ENCODE assay signal across 25 cellular contexts in genomic region chr11:74837191-74837590, GRCh38.
"Had no signal": no experiment of that assay in that cellular context is flagged by ENCODE, and none has a peak within 500 bp of the region (broad histone marks: within the 10 kb centered on the region; RNA-seq: fewer than 3 reads in every experiment).

No MANE protein-coding gene starts in this region.

- H3K36me3 ChIP-seq: uterus had no signal

- H3K27me3 ChIP-seq: neural progenitor cell, suprapubic skin, transverse colon, upper lobe of right lung, uterus had no signal

- H3K9ac ChIP-seq: neural progenitor cell, parathyroid adenoma had no signal

- H3K27me3 Mint-ChIP-seq: effector memory CD8-positive, alpha-beta T cell; naive thymus-derived CD4-positive, alpha-beta T cell; progenitor cell of endocrine pancreas; stimulated activated naive CD8-positive, alpha-beta T cell treated with anti-CD3 and anti-CD28 coated beads, Interleukin-15, amount 100 ng/mL, for 72 hours had no signal

- H3K4me1 ChIP-seq: lower lobe of right lung, neural progenitor cell, parathyroid adenoma, suprapubic skin, transverse colon, upper lobe of right lung, uterus had no signal

- H3K4me2 ChIP-seq: neural progenitor cell, smooth muscle cell had no signal

- DNase-seq: dermis blood vessel endothelial cell; effector memory CD8-positive, alpha-beta T cell; head of caudate nucleus; left ventricle myocardium superior; lower lobe of right lung; mesenchymal stem cell; midbrain; naive thymus-derived CD4-positive, alpha-beta T cell; stimulated activated CD4-positive, alpha-beta T cell treated with anti-CD3 and anti-CD28 coated beads, Interleukin-12 subunit alpha, Interleukin-12 subunit beta, amount 100 ng/mL, for 4 hours; stimulated activated CD4-positive, alpha-beta T cell treated with anti-CD3 and anti-CD28 coated beads, Interleukin-1b, Interleukin-23, amount 100 ng/mL, for 48 hours; stimulated activated CD4-positive, alpha-beta T cell treated with anti-CD3 and anti-CD28 coated beads, Interleukin-4, amount 100 ng/mL, for 1 hour; stimulated activated CD8-positive, alpha-beta memory T cell treated with anti-CD3 and anti-CD28 coated beads, Interleukin-4, amount 100 ng/mL, for 48 hours; stimulated activated naive CD4-positive, alpha-beta T cell; stimulated activated naive CD8-positive, alpha-beta T cell treated with anti-CD3 and anti-CD28 coated beads, Interleukin-15, amount 100 ng/mL, for 72 hours; transverse colon; upper lobe of right lung; uterus had no signal

- H3K27ac Mint-ChIP-seq: neural progenitor cell; progenitor cell of endocrine pancreas; stimulated activated naive CD8-positive, alpha-beta T cell treated with anti-CD3 and anti-CD28 coated beads, Interleukin-15, amount 100 ng/mL, for 72 hours had no signal

- H3K79me2 ChIP-seq: parathyroid adenoma had no signal

- H3K4me3 ChIP-seq: coronary artery, lower lobe of right lung, neural progenitor cell, smooth muscle cell, suprapubic skin, transverse colon, upper lobe of right lung, uterus had no signal

- H3K27ac ChIP-seq: coronary artery, lower lobe of right lung, neural progenitor cell, parathyroid adenoma, suprapubic skin, transverse colon, upper lobe of right lung, uterus had no signal

- H3K4me1 Mint-ChIP-seq: neural progenitor cell; stimulated activated naive CD8-positive, alpha-beta T cell treated with anti-CD3 and anti-CD28 coated beads, Interleukin-15, amount 100 ng/mL, for 72 hours had no signal

- ATAC-seq: effector memory CD8-positive, alpha-beta T cell; left ventricle myocardium superior; lower lobe of right lung; naive thymus-derived CD4-positive, alpha-beta T cell; sciatic nerve; stimulated activated naive CD8-positive, alpha-beta T cell treated with anti-CD3 and anti-CD28 coated beads, Interleukin-15, amount 100 ng/mL, for 72 hours; upper lobe of right lung had no signal

- H2AFZ ChIP-seq: neural progenitor cell, parathyroid adenoma had no signal

- H3K9me3 ChIP-seq: lower lobe of right lung, suprapubic skin, transverse colon, upper lobe of right lung, uterus had no signal

- H3K4me3 Mint-ChIP-seq: effector memory CD8-positive, alpha-beta T cell; naive thymus-derived CD4-positive, alpha-beta T cell; nephron; neural progenitor cell; stimulated activated naive CD8-positive, alpha-beta T cell treated with anti-CD3 and anti-CD28 coated beads, Interleukin-15, amount 100 ng/mL, for 72 hours had no signal

- H3K9me3 Mint-ChIP-seq: effector memory CD8-positive, alpha-beta T cell; naive thymus-derived CD4-positive, alpha-beta T cell; nephron; neural progenitor cell; stimulated activated naive CD8-positive, alpha-beta T cell treated with anti-CD3 and anti-CD28 coated beads, Interleukin-15, amount 100 ng/mL, for 72 hours had no signal
